Comparison of ENCODE assay signal across 16 cellular contexts in the genomic region with DNA sequence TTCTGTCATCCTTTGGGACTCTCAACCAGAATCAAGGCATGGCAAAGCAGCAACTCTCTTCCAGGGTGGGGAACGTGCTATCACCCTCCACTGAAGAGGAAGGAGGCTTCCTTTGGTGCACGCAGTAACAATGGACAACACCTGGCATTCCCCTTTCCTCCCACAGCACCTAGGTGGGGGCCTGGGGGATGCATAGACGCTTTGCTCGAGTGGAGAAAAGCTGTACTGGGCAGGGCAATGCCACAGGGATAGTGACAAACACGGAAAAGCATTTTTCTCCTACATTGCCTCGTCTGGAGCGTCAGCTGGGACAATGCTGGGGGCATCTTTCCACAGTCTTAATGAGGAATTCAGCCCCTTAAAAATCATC.
DNase-seq lines count a peak whose midpoint lies in the region; ATAC-seq, FAIRE-seq and TF ChIP-seq lines count a peak whose summit lies in the region.
"Had no signal": no experiment of that assay in that cellular context is flagged by ENCODE, and none has a peak within 500 bp of the region (broad histone marks: within the 10 kb centered on the region; RNA-seq: fewer than 3 reads in every experiment).

No MANE protein-coding gene starts in this region.

- DNase-seq in heart left ventricle (peak in 1 of 5 donors; percentile 0), left cardiac atrium (no peak), astrocyte (ENCODE audit: low read depth) (no peak), mesenchymal stem cell (no peak), transverse colon (no peak), NOMO-1 treated with DMSO at 0.1 percent for 48 hours (lab: John Stamatoyannopoulos, UW; ENCODE audit: unreplicated experiment) (no peak)
- DNase-seq: activated gamma-delta T cell treated with Interleukin-2 at 50 U/mL for 16 hours, dermis blood vessel endothelial cell, kidney, NCI-H146, NCI-H82, spleen had no signal

- no peak for TF ChIP-seq POLR2A in heart left ventricle (IDR thresholded peaks at IDR 0.05)
- TF ChIP-seq POLR2A in transverse colon (IDR thresholded peaks at IDR 0.05), result no peak
- no peak for TF ChIP-seq POLR2A in GM18505 (IDR thresholded peaks at IDR 0.05; ENCODE audit: borderline replicate concordance, extremely low read depth, insufficient read depth, insufficient read length)

- peak overlapping the region; percentile 69 for H4K91ac ChIP-seq in mesenchymal stem cell (ENCODE audit: low read length)

- peak overlapping the region; percentile 85 for H4K8ac ChIP-seq in mesenchymal stem cell (ENCODE audit: low read length)

- peaks cover 3% of the 10 kb centered on the region for H3K79me2 ChIP-seq in astrocyte (ENCODE audit: insufficient read depth, low read length)

- peak overlapping the region; percentile 88 for H3K9ac ChIP-seq in astrocyte (ENCODE audit: low read length)
- no peak overlapping the region for H3K9ac ChIP-seq in mesenchymal stem cell (ENCODE audit: low read length)

- TF ChIP-seq EP300 in transverse colon (IDR thresholded peaks at IDR 0.05; ENCODE audit: low read depth), result no peak

- peaks cover 28% of the 10 kb centered on the region for H4K20me1 ChIP-seq in astrocyte (ENCODE audit: insufficient read depth, low read length)

- intact Hi-C loops in heart left ventricle (cut with DNase I), result loop anchor here in 2 of 10 donors (5.0 to 10.0 kb wide), 2 partner anchors 84 to 87 kb away; a partner anchor contains a TSS
- intact Hi-C loops in left cardiac atrium (cut with DNase I), result no loop called here
- intact Hi-C loops in transverse colon (cut with DNase I; ENCODE audit: low total_unique reads), result no loop called here

- H3K14ac ChIP-seq in mesenchymal stem cell (ENCODE audit: low read length in 2 of 2), result no peak overlapping the region

- H3K4me3 Mint-ChIP-seq in astrocyte (ENCODE audit: unreplicated experiment), result no peak overlapping the region

- in situ Hi-C loops in transverse colon (cut with MboI; ENCODE audit: low pct_ligation_motif_present in 1 of 4, low pct_unique_long_range_greater_than_20kb in 1 of 4, low sequenced_read_pairs in 3 of 4), result no loop called here

- H3K4me1 ChIP-seq in heart left ventricle (peaks cover 3 to 74% (median 58%) of the 10 kb centered on the region in 12 donors), astrocyte (ENCODE audit: insufficient read depth, low read length) (peaks cover 65% of the 10 kb centered on the region), mesenchymal stem cell (ENCODE audit: control insufficient read depth, insufficient read depth, low read depth, low read length) (peaks cover 37% of the 10 kb centered on the region), transverse colon (peaks cover 21 to 49% (median 28%) of the 10 kb centered on the region in 4 donors)

- H2BK12ac ChIP-seq in mesenchymal stem cell (ENCODE audit: low read length in 2 of 2), result peak overlapping the region; percentile 59 to 98

- H3K36me3 ChIP-seq in heart left ventricle, result peaks cover 0 to 10% (median 8%) of the 10 kb centered on the region in 9 donors
- no peaks in the 10 kb centered on the region for H3K36me3 ChIP-seq in astrocyte (ENCODE audit: insufficient read depth, low read length)
- H3K36me3 ChIP-seq in mesenchymal stem cell (ENCODE audit: control insufficient read depth in 1 of 2, insufficient read depth in 2 of 2, low read depth in 1 of 2, low read length in 2 of 2), result peaks cover 3 to 10% of the 10 kb centered on the region in 2 experiments
- H3K36me3 ChIP-seq in transverse colon, result no peaks in the 10 kb centered on the region

- H3K18ac ChIP-seq in mesenchymal stem cell (ENCODE audit: low read depth in 1 of 2, low read length in 2 of 2), result peak overlapping the region; percentile 0 to 83

- H3K27ac Mint-ChIP-seq in astrocyte (ENCODE audit: unreplicated experiment), result peak overlapping the region; percentile 75

- H2BK5ac ChIP-seq in mesenchymal stem cell (ENCODE audit: low read depth, low read length, poor library complexity, severe bottlenecking), result no peak overlapping the region

- H2BK15ac ChIP-seq in mesenchymal stem cell (ENCODE audit: low read depth, poor library complexity, severe bottlenecking), result no peak overlapping the region

- no peaks in the 10 kb centered on the region for H3K27me3 Mint-ChIP-seq in astrocyte (ENCODE audit: low read depth, unreplicated experiment)

- FAIRE-seq in astrocyte (lab: Jason Lieb, UNC), result no peak
- FAIRE-seq: kidney had no signal

- no peak overlapping the region for H3K23ac ChIP-seq in mesenchymal stem cell (ENCODE audit: low read length in 2 of 2)

- peak overlapping the region in 1 of 2 experiments; percentile 85 for H3K4ac ChIP-seq in mesenchymal stem cell (ENCODE audit: low read depth in 1 of 2, low read length in 2 of 2)

- no peak for ATAC-seq in heart left ventricle
- ATAC-seq in left cardiac atrium, result no peak
- ATAC-seq in GM18505 (IDR thresholded peaks at IDR 0.05; ENCODE audit: unreplicated experiment), result no peak
- ATAC-seq in HG03175 (IDR thresholded peaks at IDR 0.05; ENCODE audit: unreplicated experiment), result no peak
- ATAC-seq: foreskin keratinocyte had no signal

- H3K4me1 Mint-ChIP-seq in astrocyte (ENCODE audit: low read depth, unreplicated experiment), result peaks cover 67% of the 10 kb centered on the region

- TF ChIP-seq CTCF in heart left ventricle (IDR thresholded peaks at IDR 0.05) (no peak), astrocyte (IDR thresholded peaks at IDR 0.05; ENCODE audit: insufficient read depth, low read depth, low read length) (no peak), transverse colon (IDR thresholded peaks at IDR 0.05) (no peak)

- H2BK120ac ChIP-seq in mesenchymal stem cell (ENCODE audit: low read depth, low read length), result no peak overlapping the region

- H3K27ac ChIP-seq in heart left ventricle (peak overlapping the region in 11 of 12 donors; percentile 69 to 97 (median 93)), astrocyte (ENCODE audit: low read depth, low read length) (peak overlapping the region; percentile 97), mesenchymal stem cell (ENCODE audit: low read length, poor library complexity, severe bottlenecking) (no peak overlapping the region), transverse colon (peak overlapping the region; percentile 75 to 84 (median 77))
- H3K27ac ChIP-seq: foreskin keratinocyte had no signal

- no peaks in the 10 kb centered on the region for H3K9me3 ChIP-seq in heart left ventricle
- no peaks in the 10 kb centered on the region for H3K9me3 ChIP-seq in astrocyte (ENCODE audit: insufficient read depth, low read depth, low read length)
- H3K9me3 ChIP-seq in mesenchymal stem cell (ENCODE audit: control insufficient read depth, low read length), result no peaks in the 10 kb centered on the region
- no peaks in the 10 kb centered on the region for H3K9me3 ChIP-seq in transverse colon
- H3K9me3 ChIP-seq: SJSA1, spleen had no signal

- no peak overlapping the region for H3K4me3 ChIP-seq in heart left ventricle
- H3K4me3 ChIP-seq in astrocyte (ENCODE audit: insufficient read depth, low read depth, low read length), result no peak overlapping the region
- H3K4me3 ChIP-seq in mesenchymal stem cell (ENCODE audit: insufficient read depth in 1 of 2, low read depth in 1 of 2, low read length in 2 of 2), result no peak overlapping the region
- H3K4me3 ChIP-seq in transverse colon, result no peak overlapping the region
- H3K4me3 ChIP-seq: SJSA1, spleen had no signal

- H3K9me3 Mint-ChIP-seq in astrocyte (ENCODE audit: unreplicated experiment), result no peaks in the 10 kb centered on the region

- no peak overlapping the region for H2AK5ac ChIP-seq in mesenchymal stem cell (ENCODE audit: low read length, severe bottlenecking)

- H3K27me3 ChIP-seq in heart left ventricle (no peaks in the 10 kb centered on the region), astrocyte (ENCODE audit: insufficient read depth, low read length) (no peaks in the 10 kb centered on the region), mesenchymal stem cell (ENCODE audit: control insufficient read depth in 1 of 2, insufficient read depth in 1 of 2, low read length in 2 of 2) (no peaks in the 10 kb centered on the region), transverse colon (no peaks in the 10 kb centered on the region)
- H3K27me3 ChIP-seq: foreskin keratinocyte, SJSA1, spleen had no signal

- H3K4me2 ChIP-seq in astrocyte (ENCODE audit: low read length), result peak overlapping the region; percentile 85
- no peak overlapping the region for H3K4me2 ChIP-seq in mesenchymal stem cell (ENCODE audit: low read length, poor library complexity, severe bottlenecking)

- peaks cover 13% of the 10 kb centered on the region for H3K36me3 Mint-ChIP-seq in astrocyte (ENCODE audit: low read depth, unreplicated experiment)

- H2AFZ ChIP-seq in astrocyte (ENCODE audit: low read depth, low read length) (no peak overlapping the region), mesenchymal stem cell (ENCODE audit: low read depth, low read length) (no peak overlapping the region)

- H3K79me1 ChIP-seq in mesenchymal stem cell (replicated peaks; ENCODE audit: low read length, poor library complexity, severe bottlenecking), result peaks cover 8% of the 10 kb centered on the region

- 69 to 80% (median 77%) methylated on average over 7 of the region's 7 CpGs for WGBS in heart left ventricle, 4 donors
- 91% methylated on average over 7 of the region's 7 CpGs for WGBS in mesenchymal stem cell
- WGBS in transverse colon (ENCODE audit: low coverage in 1 of 2), 2 donors, result 93 to 100% methylated on average over 2 to 7 of the region's 7 CpGs
